14 cellular contexts compared by ENCODE assay signal in the genomic region with DNA sequence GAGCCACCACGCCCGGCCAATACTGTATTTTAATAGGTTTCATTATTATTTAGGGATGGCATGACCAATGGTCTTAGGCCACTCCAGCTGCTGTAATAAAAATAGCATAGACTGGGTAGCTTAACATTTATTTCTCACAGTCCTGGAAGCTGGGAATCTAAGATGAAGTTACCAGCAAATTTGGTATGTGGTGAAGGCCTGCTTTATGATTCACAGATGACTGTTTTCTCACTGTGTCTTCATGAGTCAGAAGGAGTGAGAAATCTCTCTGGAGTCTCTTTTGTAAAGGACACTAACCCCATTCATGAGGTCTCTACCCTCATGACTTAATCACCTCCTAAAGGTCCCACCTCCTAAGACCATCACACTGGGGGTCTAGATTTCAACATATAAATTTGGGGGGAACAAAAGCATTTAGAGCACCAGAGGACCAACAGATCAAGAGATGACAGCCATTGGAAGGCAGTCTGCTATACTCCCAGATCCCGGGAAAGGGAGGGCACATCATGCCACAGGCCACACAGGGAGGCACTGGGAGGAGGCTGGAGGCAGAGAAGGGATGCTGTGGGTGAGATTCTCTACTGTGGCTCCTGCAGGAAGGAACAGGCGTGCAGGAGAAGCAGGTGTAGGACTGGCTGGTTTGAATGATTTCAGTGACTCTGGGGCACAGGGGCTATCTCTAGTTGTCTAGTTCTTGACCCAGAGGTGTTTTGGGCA.
DNase-seq lines count a peak whose midpoint lies in the region; ATAC-seq and TF ChIP-seq lines count a peak whose summit lies in the region.
"Had no signal": no experiment of that assay in that cellular context is flagged by ENCODE, and none has a peak within 500 bp of the region (broad histone marks: within the 10 kb centered on the region; RNA-seq: fewer than 3 reads in every experiment).

No MANE protein-coding gene starts in this region.

- CTCF ChIA-PET in AG04449 (lab: Yijun Ruan, JAX), result no interaction called here

- H3K4me3 ChIP-seq in AG04449 (ENCODE audit: low read depth, low read length), result no peak overlapping the region

- DNase-seq in AG04449 (ENCODE audit: low read depth, low spot score), result peak; percentile 55
- DNase-seq in HK-2 (ENCODE audit: unreplicated experiment), result peak; percentile 42
- DNase-seq in astrocyte of the hippocampus (ENCODE audit: low read depth, low spot score), result peak; percentile 83
- peak; percentile 48 for DNase-seq in iris pigment epithelial cell (ENCODE audit: low read depth)
- no peak for DNase-seq in AG08396 (ENCODE audit: low spot score)
- DNase-seq in T-helper 17 cell, result no peak
- DNase-seq in NCI-H1092 (lab: John Stamatoyannopoulos, UW), result no peak
- DNase-seq: activated CD8-positive, alpha-beta T cell treated with anti-CD3 and anti-CD28 coated beads, Interleukin-2, amount 10 ng/mL, durations not matched to agents 7 days and 5 days; hypothalamus; NCI-H446; occipital lobe had no signal

- H3K4me3 Mint-ChIP-seq in T-helper 17 cell, result no peak overlapping the region
- H3K4me3 Mint-ChIP-seq: activated CD8-positive, alpha-beta T cell treated with anti-CD3 and anti-CD28 coated beads, Interleukin-2, amount 10 ng/mL, durations not matched to agents 7 days and 5 days; activated naive CD4-positive, alpha-beta T cell treated with anti-CD3 and anti-CD28 coated beads, Interleukin-2, amount 50 U/mL, for 24 hours; B cell had no signal

- no peaks in the 10 kb centered on the region for H3K9me3 ChIP-seq in T-helper 17 cell (ENCODE audit: control insufficient read depth, low read length, poor library complexity, severe bottlenecking)

- TF ChIP-seq CTCF in AG04449 (IDR thresholded peaks at IDR 0.05; ENCODE audit: insufficient read depth, low read length, missing control alignments), result no peak

- peaks cover 17% of the 10 kb centered on the region for H3K27me3 Mint-ChIP-seq in T-helper 17 cell

- no peaks in the 10 kb centered on the region for H3K4me1 Mint-ChIP-seq in T-helper 17 cell
- H3K4me1 Mint-ChIP-seq: activated naive CD4-positive, alpha-beta T cell treated with anti-CD3 and anti-CD28 coated beads, Interleukin-2, amount 50 U/mL, for 24 hours; B cell had no signal

- ATAC-seq in T-helper 17 cell (no peak), HG03469 (IDR thresholded peaks at IDR 0.05; ENCODE audit: unreplicated experiment) (no peak)
- ATAC-seq: activated CD8-positive, alpha-beta T cell treated with anti-CD3 and anti-CD28 coated beads, Interleukin-2, amount 10 ng/mL, durations not matched to agents 7 days and 5 days had no signal

- no peaks in the 10 kb centered on the region for H3K36me3 Mint-ChIP-seq in T-helper 17 cell (ENCODE audit: low read depth)
- H3K36me3 Mint-ChIP-seq: activated naive CD4-positive, alpha-beta T cell treated with anti-CD3 and anti-CD28 coated beads, Interleukin-2, amount 50 U/mL, for 24 hours had no signal

- POLR2A ChIA-PET in AG04449 (lab: Yijun Ruan, JAX), result no interaction called here

- no peak overlapping the region for H3K27ac Mint-ChIP-seq in T-helper 17 cell
- H3K27ac Mint-ChIP-seq: activated CD8-positive, alpha-beta T cell treated with anti-CD3 and anti-CD28 coated beads, Interleukin-2, amount 10 ng/mL, durations not matched to agents 7 days and 5 days; activated naive CD4-positive, alpha-beta T cell treated with anti-CD3 and anti-CD28 coated beads, Interleukin-2, amount 50 U/mL, for 24 hours; B cell had no signal

Comparison
In these comparisons a context has a peak if more than half of its experiments do, and no peak if none do; other contexts are left out.
1. DNase-seq: peak in AG04449 (single experiment), HK-2 (single experiment), astrocyte of the hippocampus (single experiment) and iris pigment epithelial cell (single experiment); none in AG08396 (single experiment), T-helper 17 cell (0 of 3) and NCI-H1092 (single experiment).